In the genomic region with DNA sequence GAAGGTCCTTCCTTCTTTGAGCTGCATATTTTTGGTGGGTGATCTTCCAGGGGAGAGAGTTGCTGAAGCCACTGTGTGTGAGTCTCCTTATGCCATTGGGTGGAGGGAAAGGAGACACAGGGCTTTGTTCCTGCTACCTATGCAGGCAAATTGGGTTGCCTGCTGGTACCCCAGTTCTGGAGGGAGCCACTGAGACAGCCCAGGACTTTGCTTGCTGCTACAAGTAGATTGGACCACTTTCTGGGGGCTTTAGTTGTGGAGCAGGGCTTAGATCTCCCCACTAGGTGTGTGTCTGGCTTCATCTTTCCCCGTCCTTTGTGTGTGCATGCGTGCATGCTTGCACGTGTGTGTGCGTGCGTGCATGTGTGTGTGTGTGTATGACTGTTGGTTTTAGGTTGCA, we compare ENCODE assay signal across 6 cellular contexts. TPM values are rescaled to one million over a fixed set of nuclear protein-coding genes. Genes with fewer than 3 reads are reported as not detected.
"Had no signal": no experiment of that assay in that cellular context is flagged by ENCODE, and none has a peak within 500 bp of the region (broad histone marks: within the 10 kb centered on the region; RNA-seq: fewer than 3 reads in every experiment).

No MANE protein-coding gene starts in this region.

- H3K9me3 Mint-ChIP-seq: GM23338, IgD-negative memory B cell had no signal

- H3K4me2 ChIP-seq: GM23338 had no signal

- ATAC-seq: GM23338 had no signal

- H3K4me3 ChIP-seq: GM23338 had no signal

- H3K4me3 Mint-ChIP-seq: GM23338, H9, IgD-negative memory B cell had no signal

- DNase-seq: H9, HCEC 1CT, KBM-7 had no signal

- H3K27ac Mint-ChIP-seq: GM23338, H9, IgD-negative memory B cell had no signal

- FAIRE-seq: H54 had no signal

- H2AFZ ChIP-seq: GM23338 had no signal

- H3K4me1 Mint-ChIP-seq: GM23338, H9, IgD-negative memory B cell had no signal

RNA-seq across cellular contexts. Expression of gene CITED1, which starts 10.0 kb away (rescaled TPM):
- polyA plus RNA-seq: IgD-negative memory B cell had no signal
